15 cellular contexts compared by ENCODE assay signal in the genomic region with DNA sequence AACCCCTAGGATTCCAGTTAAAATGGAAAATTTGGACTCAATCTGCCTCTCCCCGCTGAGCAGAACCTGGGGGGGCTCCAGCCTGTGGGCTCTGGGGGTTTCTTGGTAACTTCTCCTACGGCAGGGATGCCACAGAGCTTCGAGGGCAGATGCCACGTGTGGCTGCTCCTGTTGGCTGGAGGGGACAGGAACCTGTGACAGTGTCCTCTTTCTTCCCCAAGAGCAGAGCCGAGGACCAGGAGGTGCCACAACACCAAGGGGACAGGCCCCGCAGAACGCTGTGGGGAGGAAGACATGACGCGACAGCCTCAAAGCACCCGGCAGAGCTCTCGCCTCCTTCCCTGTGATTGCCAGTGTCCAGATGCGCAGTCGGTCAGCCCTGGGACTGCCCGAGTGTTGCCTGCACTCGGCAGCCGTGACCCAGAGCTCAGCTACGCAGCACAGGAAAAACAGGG.
DNase-seq lines count a peak whose midpoint lies in the region; ATAC-seq, FAIRE-seq and TF ChIP-seq lines count a peak whose summit lies in the region.
"Had no signal": no experiment of that assay in that cellular context is flagged by ENCODE, and none has a peak within 500 bp of the region (broad histone marks: within the 10 kb centered on the region; RNA-seq: fewer than 3 reads in every experiment).

No MANE protein-coding gene starts in this region.

- H3K9me3 ChIP-seq in HepG2 (ENCODE audit: low read length), result no peaks in the 10 kb centered on the region
- H3K9me3 ChIP-seq in suprapubic skin, result no peaks in the 10 kb centered on the region

- H3K4me1 Mint-ChIP-seq in activated CD8-positive, alpha-beta memory T cell treated with anti-CD3 and anti-CD28 coated beads, Interleukin-2, amount 10 ng/mL, durations not matched to agents 7 days and 5 days, result peaks cover 10% of the 10 kb centered on the region
- peaks cover 28% of the 10 kb centered on the region for H3K4me1 Mint-ChIP-seq in activated naive CD8-positive, alpha-beta T cell treated with anti-CD3 and anti-CD28 coated beads, Interleukin-2, amount 10 ng/mL, durations not matched to agents 7 days and 5 days

- no peak for TF ChIP-seq POLR2A in HepG2 (IDR thresholded peaks at IDR 0.05; ENCODE audit: insufficient read depth in 1 of 2, low read depth in 2 of 2, low read length in 2 of 2)
- no peak for TF ChIP-seq POLR2A in suprapubic skin (IDR thresholded peaks at IDR 0.05)

- peaks cover 21% of the 10 kb centered on the region for H3K27me3 Mint-ChIP-seq in activated CD8-positive, alpha-beta memory T cell treated with anti-CD3 and anti-CD28 coated beads, Interleukin-2, amount 10 ng/mL, durations not matched to agents 7 days and 5 days
- H3K27me3 Mint-ChIP-seq in activated naive CD8-positive, alpha-beta T cell treated with anti-CD3 and anti-CD28 coated beads, Interleukin-2, amount 10 ng/mL, durations not matched to agents 7 days and 5 days, result peaks cover 2% of the 10 kb centered on the region

- ATAC-seq in activated CD8-positive, alpha-beta memory T cell treated with anti-CD3 and anti-CD28 coated beads, Interleukin-2, amount 10 ng/mL, durations not matched to agents 7 days and 5 days, result no peak
- no peak for ATAC-seq in activated naive CD8-positive, alpha-beta T cell treated with anti-CD3 and anti-CD28 coated beads, Interleukin-2, amount 10 ng/mL, durations not matched to agents 7 days and 5 days (ENCODE audit: low read depth)
- ATAC-seq in HepG2, result no peak

- FAIRE-seq in HepG2 (lab: Jason Lieb, UNC), result no peak
- FAIRE-seq: islet of Langerhans had no signal

- H3K79me2 ChIP-seq in HepG2 (ENCODE audit: insufficient read depth, low read length), result no peaks in the 10 kb centered on the region

- H3K9ac ChIP-seq in HepG2 (ENCODE audit: insufficient read depth, low read depth, low read length), result no peak overlapping the region

- TF ChIP-seq RAD21 in HepG2 (CRISPR knock-in tag; IDR thresholded peaks at IDR 0.05), result no peak

- WGBS in HepG2 (ENCODE audit: low lambda C conversion rate), result 100% methylated on average over 1 of the region's 17 CpGs
- WGBS in suprapubic skin, result 64% methylated on average over 14 of the region's 17 CpGs

- no peaks in the 10 kb centered on the region for H3K9me3 Mint-ChIP-seq in activated CD8-positive, alpha-beta memory T cell treated with anti-CD3 and anti-CD28 coated beads, Interleukin-2, amount 10 ng/mL, durations not matched to agents 7 days and 5 days (ENCODE audit: low read depth)
- no peaks in the 10 kb centered on the region for H3K9me3 Mint-ChIP-seq in activated naive CD8-positive, alpha-beta T cell treated with anti-CD3 and anti-CD28 coated beads, Interleukin-2, amount 10 ng/mL, durations not matched to agents 7 days and 5 days

- no TSS peak for BruUV-seq in HepG2 (replicated peaks; lab: Mats Ljungman, UMichigan)

- intact Hi-C loops in HepG2 (cut with micrococcal nuclease; ENCODE audit: unreplicated experiment), result no loop called here

- TF ChIP-seq CTCF in HepG2 (CRISPR knock-in tag; IDR thresholded peaks at IDR 0.05), result no peak
- no peak for TF ChIP-seq CTCF in suprapubic skin (IDR thresholded peaks at IDR 0.05)

- no peak overlapping the region for H3K27ac Mint-ChIP-seq in activated CD8-positive, alpha-beta memory T cell treated with anti-CD3 and anti-CD28 coated beads, Interleukin-2, amount 10 ng/mL, durations not matched to agents 7 days and 5 days
- H3K27ac Mint-ChIP-seq in activated naive CD8-positive, alpha-beta T cell treated with anti-CD3 and anti-CD28 coated beads, Interleukin-2, amount 10 ng/mL, durations not matched to agents 7 days and 5 days, result no peak overlapping the region

- no peak overlapping the region for H2AFZ ChIP-seq in HepG2 (ENCODE audit: low read length)

- no peaks in the 10 kb centered on the region for H3K36me3 ChIP-seq in HepG2 (replicated peaks in 1 of 2; ENCODE audit: control insufficient read depth in 1 of 2, insufficient read depth in 2 of 2, low read length in 2 of 2)
- no peaks in the 10 kb centered on the region for H3K36me3 ChIP-seq in suprapubic skin

- in situ Hi-C loops in HepG2 (cut with HindIII; ENCODE audit: extremely low pct_ligation_motif_present, low pct_unique_long_range_greater_than_20kb), result loop anchor here (10.0 kb wide), 1 partner anchor 131 kb away; a partner anchor contains a TSS

- H3K27me3 ChIP-seq in HepG2 (ENCODE audit: control insufficient read depth in 1 of 2, insufficient read depth in 2 of 2, low read length in 2 of 2) (peaks cover 9 to 77% of the 10 kb centered on the region in 2 experiments), suprapubic skin (no peaks in the 10 kb centered on the region)

- peak overlapping the region in 1 of 3 experiments; percentile 28; a peak in 1 of 6 replicates for H3K4me3 ChIP-seq in HepG2 (replicated peaks in 1 of 3; ENCODE audit: insufficient read depth in 1 of 3, low read depth in 2 of 3, low read length in 3 of 3)
- no peak overlapping the region for H3K4me3 ChIP-seq in suprapubic skin
- H3K4me3 ChIP-seq: smooth muscle cell had no signal

- H3K4me2 ChIP-seq in HepG2 (ENCODE audit: low read depth, low read length), result peak overlapping the region; percentile 38; the same call in 1 of the 2 replicates
- H3K4me2 ChIP-seq: smooth muscle cell had no signal

- H3K36me3 Mint-ChIP-seq in activated CD8-positive, alpha-beta memory T cell treated with anti-CD3 and anti-CD28 coated beads, Interleukin-2, amount 10 ng/mL, durations not matched to agents 7 days and 5 days, result no peaks in the 10 kb centered on the region
- no peaks in the 10 kb centered on the region for H3K36me3 Mint-ChIP-seq in activated naive CD8-positive, alpha-beta T cell treated with anti-CD3 and anti-CD28 coated beads, Interleukin-2, amount 10 ng/mL, durations not matched to agents 7 days and 5 days

- CTCF ChIA-PET in activated CD8-positive, alpha-beta memory T cell treated with anti-CD3 and anti-CD28 coated beads, Interleukin-2, amount 10 ng/mL, durations not matched to agents 7 days and 5 days (lab: Charles Lee), result no interaction called here
- CTCF ChIA-PET in HepG2 (lab: Yijun Ruan, JAX; ENCODE audit: low intra/inter-chr PET ratio, low total read pairs), result no interaction called here

- H3K4me3 Mint-ChIP-seq in activated CD8-positive, alpha-beta memory T cell treated with anti-CD3 and anti-CD28 coated beads, Interleukin-2, amount 10 ng/mL, durations not matched to agents 7 days and 5 days, result no peak overlapping the region
- H3K4me3 Mint-ChIP-seq in activated naive CD8-positive, alpha-beta T cell treated with anti-CD3 and anti-CD28 coated beads, Interleukin-2, amount 10 ng/mL, durations not matched to agents 7 days and 5 days, result no peak overlapping the region

- DNase-seq in activated CD8-positive, alpha-beta memory T cell treated with anti-CD3 and anti-CD28 coated beads for 24 hours, result peak; percentile 60
- DNase-seq in activated CD8-positive, alpha-beta memory T cell treated with anti-CD3 and anti-CD28 coated beads, Interleukin-2, amount 10 ng/mL, durations not matched to agents 7 days and 5 days, result no peak
- peak; percentile 27 for DNase-seq in activated naive CD8-positive, alpha-beta T cell treated with anti-CD3 and anti-CD28 coated beads, Interleukin-2, amount 10 ng/mL, durations not matched to agents 7 days and 5 days
- DNase-seq in HepG2 (ENCODE audit: low spot score) (no peak), suprapubic skin (ENCODE audit: low spot score in 2 of 2) (peak; percentile 56 to 75), COLO668 (lab: John Stamatoyannopoulos, UW; ENCODE audit: unreplicated experiment) (no peak), iPS-NIHi7 (ENCODE audit: extremely low spot score) (no peak), DMS153 (lab: John Stamatoyannopoulos, UW) (no peak)
- DNase-seq: foreskin melanocyte, HCEC 1CT, NCI-H1436, NCI-H526 treated with DMSO at 0.1 percent for 48 hours, SHP77 had no signal

- TF ChIP-seq EP300 in HepG2 (IDR thresholded peaks at IDR 0.05; ENCODE audit: low read depth in 2 of 2, low read length in 2 of 2) (no peak), HepG2 (CRISPR knock-in tag; IDR thresholded peaks at IDR 0.05; ENCODE audit: borderline replicate concordance) (no peak), suprapubic skin (IDR thresholded peaks at IDR 0.05) (no peak)

- H3K27ac ChIP-seq in HepG2 (ENCODE audit: extremely low read length, insufficient read depth, low read length) (no peak overlapping the region), suprapubic skin (peak overlapping the region; percentile 63)

- no peaks in the 10 kb centered on the region for H4K20me1 ChIP-seq in HepG2 (ENCODE audit: insufficient read depth, low read length)

- H3K4me1 ChIP-seq in HepG2 (ENCODE audit: insufficient read depth, low read length), result peaks cover 47% of the 10 kb centered on the region
- peaks cover 72% of the 10 kb centered on the region for H3K4me1 ChIP-seq in suprapubic skin

- POLR2A ChIA-PET in activated naive CD8-positive, alpha-beta T cell treated with anti-CD3 and anti-CD28 coated beads, Interleukin-2, amount 10 ng/mL, durations not matched to agents 7 days and 5 days (lab: Charles Lee), result interaction anchor here (0.9 kb wide), 1 partner anchor 9 kb away, joined by 3 read pairs; no protein-coding TSS in a partner anchor
- POLR2A ChIA-PET in HepG2 (lab: Yijun Ruan, JAX), result interaction anchor here (1.1 kb wide), 1 partner anchor 8 kb away, joined by 4 read pairs; no protein-coding TSS in a partner anchor

TF ChIP-seq in HepG2, 621 proteins besides CTCF, POLR2A, EP300 and RAD21:
- TF ChIP-seq PHF5A (CRISPR knock-in tag; IDR thresholded peaks at IDR 0.05; ENCODE audit: low read depth, unreplicated experiment) (no peak), ZBTB20 (CRISPR knock-in tag; IDR thresholded peaks at IDR 0.05; ENCODE audit: borderline replicate concordance, low read depth) (no peak)

Comparison
In these comparisons a context has a peak if more than half of its experiments do, and no peak if none do; other contexts are left out.
1. DNase-seq: peak in activated CD8-positive, alpha-beta memory T cell treated with anti-CD3 and anti-CD28 coated beads for 24 hours (single experiment), activated naive CD8-positive, alpha-beta T cell treated with anti-CD3 and anti-CD28 coated beads, Interleukin-2, amount 10 ng/mL, durations not matched to agents 7 days and 5 days (single experiment) and suprapubic skin (2 of 2); none in activated CD8-positive, alpha-beta memory T cell treated with anti-CD3 and anti-CD28 coated beads, Interleukin-2, amount 10 ng/mL, durations not matched to agents 7 days and 5 days (single experiment), HepG2 (single experiment), COLO668 (single experiment), iPS-NIHi7 (single experiment) and DMS153 (single experiment).